8 cellular contexts compared by ENCODE assay signal in genomic region chr20:44210422-44211176, GRCh38. TPM values are rescaled to one million over a fixed set of nuclear protein-coding genes. Genes with fewer than 3 reads are reported as not detected.
A peak's percentile ranks its signal among the peaks of the same experiment; 100 is the strongest.
DNase-seq lines count a peak whose midpoint lies in the region; ATAC-seq and TF ChIP-seq lines count a peak whose summit lies in the region.

Gene OSER1, minus strand, starts transcription at chr20:44210771. Its CDS starts 3,814 bp downstream, at chr20:44206957.

- peak; percentile 80 for ATAC-seq in GM21723 (IDR thresholded peaks at IDR 0.05; ENCODE audit: unreplicated experiment)
- ATAC-seq in Panc1, result peak; percentile 94
- peak; percentile 86 for ATAC-seq in activated T-cell treated with anti-CD3 and anti-CD28 coated beads, Interleukin-2, amount 50 U/mL, for 4 hours
- peak; percentile 95 for ATAC-seq in esophagus mucosa

- H3K36me3 ChIP-seq in Panc1 (ENCODE audit: control insufficient read depth, insufficient read depth, low read length) (peaks cover 7% of the 10 kb centered on the region; the same call in 1 of the 2 replicates), muscle layer of duodenum (ENCODE audit: control insufficient read depth in 1 of 2, insufficient read depth in 2 of 2, low read length in 2 of 2) (peaks cover 5 to 15% of the 10 kb centered on the region in 2 donors)

- peaks cover 64% of the 10 kb centered on the region for H3K4me1 Mint-ChIP-seq in activated T-cell treated with anti-CD3 and anti-CD28 coated beads, Interleukin-2, amount 50 U/mL, for 4 hours (ENCODE audit: low read depth)

- peak within 1 kb of the TSS; percentile 99 for H3K4me3 Mint-ChIP-seq in activated T-cell treated with anti-CD3 and anti-CD28 coated beads, Interleukin-2, amount 50 U/mL, for 4 hours

- BruUV-seq in Panc1 (replicated peaks; lab: Mats Ljungman, UMichigan), result no TSS peak

- TF ChIP-seq CTCF in Panc1 (IDR thresholded peaks at IDR 0.05), result no peak

- intact Hi-C loops in Panc1 (cut with micrococcal nuclease; ENCODE audit: unreplicated experiment), result loop anchor here (10.0 kb wide), 1 partner anchor 394 kb away; no protein-coding TSS in a partner anchor

- no peaks in the 10 kb centered on the region for H3K27me3 Mint-ChIP-seq in activated T-cell treated with anti-CD3 and anti-CD28 coated beads, Interleukin-2, amount 50 U/mL, for 4 hours (ENCODE audit: low read depth)

- in situ Hi-C loops in Panc1 (cut with HindIII; ENCODE audit: low pct_unique_long_range_greater_than_20kb, low sequenced_read_pairs), result no loop called here

- H3K9me3 Mint-ChIP-seq in activated T-cell treated with anti-CD3 and anti-CD28 coated beads, Interleukin-2, amount 50 U/mL, for 4 hours, result no peaks in the 10 kb centered on the region

- CTCF ChIA-PET in Panc1 (lab: Charles Lee), result no interaction called here

- H3K27ac ChIP-seq in Panc1 (ENCODE audit: low read length), result peak within 1 kb of the TSS; percentile 93
- H3K27ac ChIP-seq in muscle layer of duodenum (ENCODE audit: low read length), result peak within 1 kb of the TSS; percentile 98

- DNase-seq in DMS53 (lab: John Stamatoyannopoulos, UW) (peak; percentile 100), KG1 (lab: John Stamatoyannopoulos, UW) (peak; percentile 92), Panc1 (ENCODE audit: low read depth, low spot score) (peak; percentile 94)
- DNase-seq in activated T-cell treated with anti-CD3 and anti-CD28 coated beads, Interleukin-2, amount 50 U/mL, for 4 hours, result peak; percentile 98
- peak; percentile 94 for DNase-seq in stimulated activated CD8-positive, alpha-beta memory T cell treated with anti-CD3 and anti-CD28 coated beads, Interleukin-7, amount 100 ng/mL, for 4 hours (ENCODE audit: low read depth in 2 of 2)

- H3K9me3 ChIP-seq in Panc1 (ENCODE audit: control insufficient read depth, insufficient read depth, low read depth, low read length), result no peaks in the 10 kb centered on the region
- H3K9me3 ChIP-seq in muscle layer of duodenum (ENCODE audit: control insufficient read depth in 1 of 2, low read length in 2 of 2), result no peaks in the 10 kb centered on the region

- H3K4me3 ChIP-seq in Panc1 (ENCODE audit: low read depth in 2 of 2, low read length in 2 of 2) (peak within 1 kb of the TSS; percentile 74 to 100), muscle layer of duodenum (ENCODE audit: low read depth in 1 of 2, low read length in 2 of 2) (peak within 1 kb of the TSS; percentile 78 to 92)

- peaks cover 11% of the 10 kb centered on the region for H3K36me3 Mint-ChIP-seq in activated T-cell treated with anti-CD3 and anti-CD28 coated beads, Interleukin-2, amount 50 U/mL, for 4 hours (ENCODE audit: insufficient read depth)

- H3K27me3 ChIP-seq in Panc1 (ENCODE audit: control insufficient read depth, insufficient read depth, low read length) (no peaks in the 10 kb centered on the region), muscle layer of duodenum (ENCODE audit: low read depth, low read length) (no peaks in the 10 kb centered on the region)

- POLR2A ChIA-PET in Panc1 (lab: Charles Lee), result no interaction called here

- H3K4me1 ChIP-seq in Panc1 (ENCODE audit: control insufficient read depth, insufficient read depth, low read length) (peaks cover 30% of the 10 kb centered on the region), muscle layer of duodenum (ENCODE audit: control insufficient read depth in 1 of 2, insufficient read depth in 2 of 2, low read length in 2 of 2) (peaks cover 8 to 40% of the 10 kb centered on the region in 2 donors)

RNA-seq across cellular contexts. Expression of gene OSER1, which starts in this region (rescaled TPM):
- total RNA-seq in Panc1 (2021; ENCODE audit: unreplicated experiment) (37.8 TPM), esophagus mucosa (20.6 TPM)
- polyA plus RNA-seq in Panc1 (2012; ENCODE audit: insufficient read length), result 24.2 TPM
- total RNA-seq in activated T-cell treated with anti-CD3 and anti-CD28 coated beads, Interleukin-2, amount 50 U/mL, for 4 hours, result 10 to 100 TPM; 17.9 to 19.7 (median 19.2) TPM

Comparison
In these comparisons a context has a peak if more than half of its experiments do, and no peak if none do; other contexts are left out.
1. Peak in every context shown above with its lines: DNase-seq, ATAC-seq, H3K4me3 ChIP-seq and H3K27ac ChIP-seq.